ENCODE assay signal across 19 cellular contexts in genomic region chr17:48551601-48552452, GRCh38. TPM values are rescaled to one million over a fixed set of nuclear protein-coding genes. Genes with fewer than 3 reads are reported as not detected.
DNase-seq lines count a peak whose midpoint lies in the region; TF ChIP-seq lines count a peak whose summit lies in the region.
"Had no signal": no experiment of that assay in that cellular context is flagged by ENCODE, and none has a peak within 500 bp of the region (broad histone marks: within the 10 kb centered on the region; RNA-seq: fewer than 3 reads in every experiment).

No MANE protein-coding gene starts in this region.

- H3K4me3 ChIP-seq in HUES6 (ENCODE audit: low read depth, low read length) (peak overlapping the region; percentile 50), ascending aorta (peak overlapping the region in 1 of 2 donors; percentile 80), iPS-15b (ENCODE audit: low read depth, low read length) (peak overlapping the region; percentile 30), sigmoid colon (peak overlapping the region; percentile 9 to 49 (median 36))
- no peak overlapping the region for H3K4me3 ChIP-seq in effector memory CD4-positive, alpha-beta T cell (ENCODE audit: insufficient read depth, low read depth, low read length, poor library complexity, severe bottlenecking)

- H3K36me3 ChIP-seq in HUES6 (ENCODE audit: control insufficient read depth, insufficient read depth, low read length) (no peaks in the 10 kb centered on the region), ascending aorta (peaks cover 19 to 25% of the 10 kb centered on the region in 2 donors), iPS-15b (ENCODE audit: control insufficient read depth, insufficient read depth, low read length) (no peaks in the 10 kb centered on the region), sigmoid colon (peaks cover 0 to 10% (median 3%) of the 10 kb centered on the region in 4 donors)
- no peaks in the 10 kb centered on the region for H3K36me3 ChIP-seq in effector memory CD4-positive, alpha-beta T cell (ENCODE audit: control insufficient read depth, insufficient read depth, low read length)

- H3K27me3 ChIP-seq in HUES6 (ENCODE audit: control insufficient read depth, insufficient read depth, low read length): peaks cover 98% of the 10 kb centered on the region
- no peaks in the 10 kb centered on the region for H3K27me3 ChIP-seq in ascending aorta
- peaks cover 95% of the 10 kb centered on the region for H3K27me3 ChIP-seq in iPS-15b (ENCODE audit: control insufficient read depth, insufficient read depth, low read length)
- no peaks in the 10 kb centered on the region for H3K27me3 ChIP-seq in sigmoid colon
- no peaks in the 10 kb centered on the region for H3K27me3 ChIP-seq in effector memory CD4-positive, alpha-beta T cell (replicated peaks; ENCODE audit: control insufficient read depth, insufficient read depth, low read length, poor library complexity, severe bottlenecking)

- no peak for DNase-seq in ascending aorta (ENCODE audit: low spot score in 2 of 2)
- DNase-seq in sigmoid colon: peak; percentile 73
- DNase-seq in effector memory CD4-positive, alpha-beta T cell: no peak
- DNase-seq in foreskin melanocyte: no peak
- DNase-seq in NCI-H1105 (lab: John Stamatoyannopoulos, UW): no peak
- DNase-seq in C1 segment of cervical spinal cord (lab: John Stamatoyannopoulos, UW): no peak
- DNase-seq: activated CD4-positive, alpha-beta T cell treated with anti-CD3 and anti-CD28 coated beads for 48 hours; activated naive CD8-positive, alpha-beta T cell treated with anti-CD3 and anti-CD28 coated beads, Interleukin-2, amount 10 ng/mL, durations not matched to agents 7 days and 5 days; CD4-positive, CD25-positive, alpha-beta regulatory T cell; cortex of kidney; NCI-H524 treated with DMSO at 0.1 percent for 48 hours; RPMI8226; stimulated activated CD4-positive, alpha-beta T cell treated with anti-CD3 and anti-CD28 coated beads, Interleukin-4, amount 100 ng/mL, for 1 hour had no signal

- intact Hi-C loops in ascending aorta (cut with DNase I) (no loop called here), sigmoid colon (cut with DNase I) (no loop called here)

- no peaks in the 10 kb centered on the region for H3K9me3 ChIP-seq in HUES6 (ENCODE audit: control insufficient read depth, insufficient read depth, low read depth, low read length)
- H3K9me3 ChIP-seq in ascending aorta: no peaks in the 10 kb centered on the region
- no peaks in the 10 kb centered on the region for H3K9me3 ChIP-seq in iPS-15b (ENCODE audit: control insufficient read depth, insufficient read depth, low read length)
- H3K9me3 ChIP-seq in sigmoid colon: no peaks in the 10 kb centered on the region
- no peaks in the 10 kb centered on the region for H3K9me3 ChIP-seq in effector memory CD4-positive, alpha-beta T cell (ENCODE audit: control insufficient read depth, low read length)

- H3K27ac ChIP-seq in HUES6 (ENCODE audit: low read depth, low read length) (no peak overlapping the region), ascending aorta (peak overlapping the region; percentile 84 to 97), sigmoid colon (peak overlapping the region; percentile 94 to 99 (median 96))
- no peak overlapping the region for H3K27ac ChIP-seq in effector memory CD4-positive, alpha-beta T cell (ENCODE audit: insufficient read depth, low read length, poor library complexity, severe bottlenecking)

- 86 to 88% methylated on average over 46 of the region's 46 CpGs for WGBS in sigmoid colon, 2 donors

- TF ChIP-seq CTCF in ascending aorta (IDR thresholded peaks at IDR 0.05) (no peak), sigmoid colon (IDR thresholded peaks at IDR 0.05) (no peak)

- no peak for TF ChIP-seq POLR2A in sigmoid colon (IDR thresholded peaks at IDR 0.05)

- peaks cover 60% of the 10 kb centered on the region for H3K4me1 ChIP-seq in HUES6 (ENCODE audit: control insufficient read depth, insufficient read depth, low read length)
- peaks cover 4 to 55% of the 10 kb centered on the region in 2 donors for H3K4me1 ChIP-seq in ascending aorta
- peaks cover 26% of the 10 kb centered on the region for H3K4me1 ChIP-seq in iPS-15b (ENCODE audit: control insufficient read depth, insufficient read depth, low read length)
- H3K4me1 ChIP-seq in sigmoid colon: peaks cover 0 to 96% (median 86%) of the 10 kb centered on the region in 4 donors
- peaks cover 6% of the 10 kb centered on the region for H3K4me1 ChIP-seq in effector memory CD4-positive, alpha-beta T cell (ENCODE audit: control insufficient read depth, insufficient read depth, low read length, poor library complexity, severe bottlenecking)

- no peak for TF ChIP-seq EP300 in sigmoid colon (IDR thresholded peaks at IDR 0.05)

- no peak overlapping the region for H3K9ac ChIP-seq in HUES6 (ENCODE audit: low read length)
- no peak overlapping the region for H3K9ac ChIP-seq in iPS-15b (ENCODE audit: low read depth, low read length)

RNA-seq across cellular contexts. Expression of gene HOXB2, which starts 6.9 kb away (rescaled TPM):
- 55.3 TPM for total RNA-seq in ascending aorta
- 10 to 100 TPM; 44.9 to 86.1 (median 63.6) TPM for total RNA-seq in sigmoid colon
- polyA plus RNA-seq in sigmoid colon: 1 to 10 TPM; 1.6 to 7.8 (median 3.0) TPM

RNA-seq across cellular contexts. Expression of gene HOXB1, which starts 21.0 kb away (rescaled TPM):
- total RNA-seq in ascending aorta (not detected), sigmoid colon (under 1 TPM in 1 of 4 donors, not detected in 3; 0.27 TPM)
- under 1 TPM in 2 of 3 donors, not detected in 1; 0.60 to 0.92 TPM for polyA plus RNA-seq in sigmoid colon
- total RNA-seq: activated naive CD8-positive, alpha-beta T cell treated with anti-CD3 and anti-CD28 coated beads, Interleukin-2, amount 10 ng/mL, durations not matched to agents 7 days and 5 days; CD4-positive, CD25-positive, alpha-beta regulatory T cell; fibroblast of villous mesenchyme; HT-29; renal cortical epithelial cell; T-helper 2 cell treated with Interferon-gamma antibody and Interleukin-4, amounts not matched to agents 100 ng/mL and 5 ng/mL, for 36 hours had no signal
- polyA plus RNA-seq: CD4-positive, CD25-positive, alpha-beta regulatory T cell had no signal

RNA-seq across cellular contexts. Expression of gene HOXB4, which starts 26.3 kb away (rescaled TPM):
- total RNA-seq in ascending aorta (20.4 TPM), sigmoid colon (1 to 10 TPM; 4.6 to 8.3 (median 5.4) TPM)
- polyA plus RNA-seq in sigmoid colon: 1 to 10 TPM in 2 of 3 donors, under 1 TPM in 1; 0.23 to 2.7 (median 1.2) TPM

RNA-seq across cellular contexts. Expression of gene HOXB3, which starts 38.2 kb away (rescaled TPM):
- 19.3 TPM for total RNA-seq in ascending aorta
- 10 to 100 TPM; 25.3 to 64.3 (median 30.1) TPM for total RNA-seq in sigmoid colon
- 10 to 100 TPM in 2 of 3 donors, 1 to 10 TPM in 1; 6.2 to 16.7 (median 10.2) TPM for polyA plus RNA-seq in sigmoid colon

RNA-seq across cellular contexts. Expression of gene HOXB5, which starts 41.8 kb away (rescaled TPM):
- 0.53 TPM for total RNA-seq in ascending aorta
- total RNA-seq in sigmoid colon: 1 to 10 TPM; 1.5 to 2.5 (median 2.1) TPM
- 10 to 100 TPM in 1 of 3 donors, 1 to 10 TPM in 2; 3.2 to 13.9 (median 4.2) TPM for polyA plus RNA-seq in sigmoid colon
- total RNA-seq: activated naive CD8-positive, alpha-beta T cell treated with anti-CD3 and anti-CD28 coated beads, Interleukin-2, amount 10 ng/mL, durations not matched to agents 7 days and 5 days; CD4-positive, CD25-positive, alpha-beta regulatory T cell had no signal
- polyA plus RNA-seq: CD4-positive, CD25-positive, alpha-beta regulatory T cell had no signal

Comparison
In these comparisons a context has a peak if more than half of its experiments do, and no peak if none do; other contexts are left out.
1. H3K27ac ChIP-seq: peak in ascending aorta (2 of 2) and sigmoid colon (4 of 4); none in HUES6 (single experiment) and effector memory CD4-positive, alpha-beta T cell (single experiment).